Comparison of ENCODE assay signal across 19 cellular contexts in the genomic region with DNA sequence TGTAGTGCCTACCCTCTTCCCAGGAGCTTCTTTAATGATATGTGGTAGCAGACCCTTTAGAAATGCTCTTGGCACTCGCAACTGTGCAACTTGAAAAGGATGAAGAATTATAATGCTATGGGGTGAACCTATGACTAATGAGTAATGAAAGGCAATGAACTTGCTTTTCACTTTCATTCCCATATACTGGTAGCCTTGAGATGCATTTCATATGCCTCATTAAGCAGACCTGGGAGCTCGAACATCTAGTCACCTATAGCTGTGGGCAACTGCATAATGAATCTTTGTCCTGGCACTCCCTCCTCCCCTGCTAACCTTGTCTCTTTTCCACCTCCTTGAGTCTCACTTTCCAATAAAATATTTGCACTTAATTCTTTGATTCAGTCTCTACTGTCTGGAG.
"Had no signal": no experiment of that assay in that cellular context is flagged by ENCODE, and none has a peak within 500 bp of the region (broad histone marks: within the 10 kb centered on the region; RNA-seq: fewer than 3 reads in every experiment).

No MANE protein-coding gene starts in this region.

- H3K4me1 ChIP-seq: esophagus squamous epithelium, pancreas had no signal

- H3K4me3 ChIP-seq: esophagus squamous epithelium, pancreas, spleen, tibial nerve had no signal

- ATAC-seq: activated CD8-positive, alpha-beta T cell treated with anti-CD3 and anti-CD28 coated beads, Interleukin-2, amount 10 ng/mL, durations not matched to agents 7 days and 5 days; naive thymus-derived CD8-positive, alpha-beta T cell; pancreas; sciatic nerve had no signal

- H3K4me3 Mint-ChIP-seq: activated B cell treated with CpG ODN at 0.5 μM for 24 hours; activated CD8-positive, alpha-beta T cell treated with anti-CD3 and anti-CD28 coated beads, Interleukin-2, amount 10 ng/mL, durations not matched to agents 7 days and 5 days; activated T-cell treated with anti-CD3 and anti-CD28 coated beads, Interleukin-2, amount 50 U/mL, for 24 hours; immature natural killer cell; naive thymus-derived CD8-positive, alpha-beta T cell; stimulated activated naive CD8-positive, alpha-beta T cell treated with anti-CD3 and anti-CD28 coated beads, Interleukin-15, Interleukin-2, amounts not matched to agents 100 ng/mL and 50 ng/mL, for 24 hours had no signal

- H3K27ac Mint-ChIP-seq: activated B cell treated with CpG ODN at 0.5 μM for 24 hours; activated CD8-positive, alpha-beta T cell treated with anti-CD3 and anti-CD28 coated beads, Interleukin-2, amount 10 ng/mL, durations not matched to agents 7 days and 5 days; activated T-cell treated with anti-CD3 and anti-CD28 coated beads, Interleukin-2, amount 50 U/mL, for 24 hours; immature natural killer cell; naive thymus-derived CD8-positive, alpha-beta T cell; stimulated activated naive CD8-positive, alpha-beta T cell treated with anti-CD3 and anti-CD28 coated beads, Interleukin-15, Interleukin-2, amounts not matched to agents 100 ng/mL and 50 ng/mL, for 24 hours had no signal

- H3K4me1 Mint-ChIP-seq: immature natural killer cell had no signal

- H3K36me3 Mint-ChIP-seq: naive thymus-derived CD8-positive, alpha-beta T cell had no signal

- H3K9me3 Mint-ChIP-seq: activated T-cell treated with anti-CD3 and anti-CD28 coated beads, Interleukin-2, amount 50 U/mL, for 24 hours; immature natural killer cell; naive thymus-derived CD8-positive, alpha-beta T cell; stimulated activated naive CD8-positive, alpha-beta T cell treated with anti-CD3 and anti-CD28 coated beads, Interleukin-15, Interleukin-2, amounts not matched to agents 100 ng/mL and 50 ng/mL, for 24 hours had no signal

- H3K27me3 ChIP-seq: esophagus squamous epithelium, pancreas, spleen, tibial nerve had no signal

- H3K27me3 Mint-ChIP-seq: activated B cell treated with CpG ODN at 0.5 μM for 24 hours had no signal

- DNase-seq: activated B cell treated with CpG ODN at 0.5 μM for 24 hours; activated CD4-positive, alpha-beta T cell treated with anti-CD3 and anti-CD28 coated beads for 48 hours; activated CD8-positive, alpha-beta T cell treated with anti-CD3 and anti-CD28 coated beads, Interleukin-2, amount 10 ng/mL, durations not matched to agents 7 days and 5 days; activated naive CD4-positive, alpha-beta T cell treated with anti-CD3 and anti-CD28 coated beads, Interleukin-2, amount 50 U/mL, for 16 hours; activated T-cell treated with anti-CD3 and anti-CD28 coated beads, Interleukin-2, amount 50 U/mL, for 24 hours; dermis blood vessel endothelial cell; effector memory CD4-positive, alpha-beta T cell; esophagus squamous epithelium; immature natural killer cell; mesendoderm; naive thymus-derived CD8-positive, alpha-beta T cell; pancreas; spleen; stimulated activated CD8-positive, alpha-beta memory T cell treated with anti-CD3 and anti-CD28 coated beads, Interleukin-4, amount 100 ng/mL, for 48 hours; T-helper 1 cell; T-helper 9 cell had no signal

- H3K36me3 ChIP-seq: esophagus squamous epithelium, pancreas, spleen, tibial nerve had no signal

- H3K27ac ChIP-seq: esophagus squamous epithelium, pancreas, tibial nerve had no signal
